Comparison of ENCODE assay signal across 1 cellular context in genomic region chr1:221729771-221730170, GRCh38.
TF ChIP-seq lines count a peak whose summit lies in the region.

No MANE protein-coding gene starts in this region.

TF ChIP-seq in SK-N-SH treated with all-trans-retinoic acid at 6 μM for 48 hours, 23 proteins besides CTCF, POLR2A, EP300 and RAD21 (continued from another document):
- TF ChIP-seq POU6F1 (CRISPR knock-in tag; IDR thresholded peaks at IDR 0.05; ENCODE audit: borderline replicate concordance, low read depth) (no peak), PPARA (CRISPR knock-in tag; IDR thresholded peaks at IDR 0.05; ENCODE audit: borderline replicate concordance) (no peak), ZNF565 (CRISPR knock-in tag; conservative IDR thresholded peaks at IDR 0.05; ENCODE audit: low read depth) (no peak), CREB5 (CRISPR knock-in tag; IDR thresholded peaks at IDR 0.05; ENCODE audit: low read depth) (no peak), PATZ1 (CRISPR knock-in tag; IDR thresholded peaks at IDR 0.05; ENCODE audit: borderline replicate concordance) (no peak)
